Comparison of ENCODE assay signal across 8 cellular contexts in genomic region chr20:46022411-46023147, GRCh38.
A peak's percentile ranks its signal among the peaks of the same experiment; 100 is the strongest.
DNase-seq lines count a peak whose midpoint lies in the region; ATAC-seq and TF ChIP-seq lines count a peak whose summit lies in the region.

No MANE protein-coding gene starts in this region.

- ATAC-seq in stimulated activated naive CD8-positive, alpha-beta T cell treated with anti-CD3 and anti-CD28 coated beads, Interleukin-15, amount 100 ng/mL, for 72 hours = peak; percentile 76
- ATAC-seq in HG02973 (IDR thresholded peaks at IDR 0.05; ENCODE audit: unreplicated experiment) = no peak

- no peaks in the 10 kb centered on the region for H3K36me3 Mint-ChIP-seq in nephron progenitor cell (ENCODE audit: low read depth)

- peak; percentile 63 for TF ChIP-seq CTCF in nephron progenitor cell (IDR thresholded peaks at IDR 0.05)

- H3K27me3 Mint-ChIP-seq in nephron progenitor cell (ENCODE audit: low read depth, poor library complexity) = peaks cover 63% of the 10 kb centered on the region
- H3K27me3 Mint-ChIP-seq in stimulated activated naive CD8-positive, alpha-beta T cell treated with anti-CD3 and anti-CD28 coated beads, Interleukin-15, amount 100 ng/mL, for 72 hours = peaks cover 80% of the 10 kb centered on the region

- in situ Hi-C loops in ACHN (cut with HindIII; ENCODE audit: low pct_ligation_motif_present, low pct_unique_long_range_greater_than_20kb, low sequenced_read_pairs) = no loop called here

- TF ChIP-seq POLR2A in erythroblast (IDR thresholded peaks at IDR 0.05; ENCODE audit: low read length) = no peak

- no peak overlapping the region for H3K27ac Mint-ChIP-seq in nephron progenitor cell
- peak overlapping the region in 1 of 2 donors; percentile 48 for H3K27ac Mint-ChIP-seq in stimulated activated naive CD8-positive, alpha-beta T cell treated with anti-CD3 and anti-CD28 coated beads, Interleukin-15, amount 100 ng/mL, for 72 hours

- H3K4me1 Mint-ChIP-seq in nephron progenitor cell = peaks cover 22% of the 10 kb centered on the region
- H3K4me1 Mint-ChIP-seq in stimulated activated naive CD8-positive, alpha-beta T cell treated with anti-CD3 and anti-CD28 coated beads, Interleukin-15, amount 100 ng/mL, for 72 hours = peaks cover 26% of the 10 kb centered on the region

- H3K4me3 Mint-ChIP-seq in nephron progenitor cell = peak overlapping the region; percentile 83
- peak overlapping the region; percentile 84 to 85 for H3K4me3 Mint-ChIP-seq in stimulated activated naive CD8-positive, alpha-beta T cell treated with anti-CD3 and anti-CD28 coated beads, Interleukin-15, amount 100 ng/mL, for 72 hours

- no peaks in the 10 kb centered on the region for H3K9me3 Mint-ChIP-seq in nephron progenitor cell
- no peaks in the 10 kb centered on the region for H3K9me3 Mint-ChIP-seq in stimulated activated naive CD8-positive, alpha-beta T cell treated with anti-CD3 and anti-CD28 coated beads, Interleukin-15, amount 100 ng/mL, for 72 hours

- DNase-seq in ACHN (peak; percentile 49), GM19240 (ENCODE audit: insufficient read length, low spot score) (peak; percentile 60), NOMO-1 treated with DMSO at 0.1 percent for 48 hours (lab: John Stamatoyannopoulos, UW; ENCODE audit: unreplicated experiment) (peak; percentile 38), activated T-cell treated with anti-CD3 and anti-CD28 coated beads for 4 hours (peak; percentile 69), erythroblast (lab: John Stamatoyannopoulos, UW) (peak; percentile 63 to 82), nephron progenitor cell (peak; percentile 82)
- peak; percentile 74 to 80 for DNase-seq in stimulated activated naive CD8-positive, alpha-beta T cell treated with anti-CD3 and anti-CD28 coated beads, Interleukin-15, amount 100 ng/mL, for 72 hours
